26 cellular contexts compared by ENCODE assay signal in the genomic region with DNA sequence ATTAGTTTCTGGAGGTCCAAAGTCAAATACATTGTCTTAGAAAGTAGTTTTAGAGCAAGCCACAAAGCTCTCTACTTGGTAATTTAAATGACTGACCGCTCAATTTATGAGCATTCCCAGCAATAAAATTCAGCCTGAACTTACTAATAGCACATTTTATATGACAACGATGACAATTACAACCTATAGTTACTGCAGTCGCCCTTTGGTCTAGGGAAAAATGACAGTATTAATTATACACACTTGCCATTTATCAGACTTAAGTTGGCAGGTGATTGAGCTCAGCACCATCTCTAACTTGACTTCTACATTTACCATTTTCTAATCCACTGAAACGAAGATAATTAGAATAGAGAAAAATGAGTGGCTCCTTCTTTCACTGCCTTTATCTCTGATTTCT.
"Had no signal": no experiment of that assay in that cellular context is flagged by ENCODE, and none has a peak within 500 bp of the region (broad histone marks: within the 10 kb centered on the region; RNA-seq: fewer than 3 reads in every experiment).

No MANE protein-coding gene starts in this region.

- H3K4me3 ChIP-seq: adrenal gland, body of pancreas, esophagus squamous epithelium, gastroesophageal sphincter, heart right ventricle, hepatocyte had no signal

- ATAC-seq: activated CD4-positive, alpha-beta T cell treated with anti-CD3 and anti-CD28 coated beads for 36 hours; activated CD8-positive, alpha-beta memory T cell treated with anti-CD3 and anti-CD28 coated beads, Interleukin-2, amount 10 ng/mL, durations not matched to agents 7 days and 5 days; activated CD8-positive, alpha-beta T cell treated with anti-CD3 and anti-CD28 coated beads, Interleukin-2, amount 10 ng/mL, durations not matched to agents 7 days and 5 days; activated naive CD8-positive, alpha-beta T cell treated with anti-CD3 and anti-CD28 coated beads, Interleukin-2, amount 50 U/mL, for 24 hours; body of pancreas; gastroesophageal sphincter; heart right ventricle had no signal

- DNase-seq: activated CD4-positive, alpha-beta memory T cell treated with anti-CD3 and anti-CD28 coated beads for 36 hours; activated CD4-positive, alpha-beta T cell treated with anti-CD3 and anti-CD28 coated beads for 36 hours; activated CD4-positive, alpha-beta T cell treated with anti-CD3 and anti-CD28 coated beads, Interleukin-2, amount 10 ng/mL, durations not matched to agents 24 days and 14 days; activated CD4-positive, CD25-positive, alpha-beta regulatory T cell; activated CD4-positive, CD25-positive, alpha-beta regulatory T cell treated with anti-CD3 and anti-CD28 coated beads, Interleukin-2, amount 50 U/mL, for 72 hours; activated CD8-positive, alpha-beta memory T cell treated with anti-CD3 and anti-CD28 coated beads, Interleukin-2, amount 10 ng/mL, durations not matched to agents 7 days and 5 days; activated CD8-positive, alpha-beta memory T cell treated with anti-CD3 and anti-CD28 coated beads, Interleukin-2, amount 50 U/mL, for 4 hours; activated CD8-positive, alpha-beta T cell treated with anti-CD3 and anti-CD28 coated beads, Interleukin-2, amount 10 ng/mL, durations not matched to agents 7 days and 5 days; activated effector memory CD4-positive, alpha-beta T cell treated with anti-CD3 and anti-CD28 coated beads, Interleukin-2, amount 50 U/mL, for 16 hours; activated naive CD4-positive, alpha-beta T cell treated with anti-CD3 and anti-CD28 coated beads for 36 hours; activated naive CD8-positive, alpha-beta T cell treated with anti-CD3 and anti-CD28 coated beads for 36 hours; activated naive CD8-positive, alpha-beta T cell treated with anti-CD3 and anti-CD28 coated beads, Interleukin-2, amount 50 U/mL, for 24 hours; activated T-cell treated with anti-CD3 and anti-CD28 coated beads, Interleukin-2, amount 50 U/mL, for 1 hour; activated T-cell treated with anti-CD3 and anti-CD28 coated beads, Interleukin-2, amount 50 U/mL, for 48 hours; adrenal gland; amygdala; aorta; body of pancreas; effector CD8-positive, alpha-beta T cell; esophagus squamous epithelium; foreskin melanocyte; heart right ventricle had no signal

- H3K27ac ChIP-seq: adrenal gland, body of pancreas, epithelial cell of prostate, esophagus squamous epithelium, gastroesophageal sphincter, heart right ventricle, hepatocyte had no signal

- FAIRE-seq: endothelial cell of umbilical vein had no signal
